Comparison of ENCODE assay signal across 11 cellular contexts in genomic region chr1:161454861-161455707, GRCh38. TPM values are rescaled to one million over a fixed set of nuclear protein-coding genes. Genes with fewer than 3 reads are reported as not detected.
DNase-seq lines count a peak whose midpoint lies in the region; ATAC-seq and TF ChIP-seq lines count a peak whose summit lies in the region.
"Not testable (repeated sequence)": the region's sequence is repeated elsewhere in the genome, so short reads cannot be mapped to it uniquely, and the experiment has no call there.
"Had no signal": no experiment of that assay in that cellular context is flagged by ENCODE, and none has a peak within 500 bp of the region (broad histone marks: within the 10 kb centered on the region; RNA-seq: fewer than 3 reads in every experiment).

No MANE protein-coding gene starts in this region.

- not testable (repeated sequence) for H3K9me3 ChIP-seq in body of pancreas

- not testable (repeated sequence) for H3K4me1 ChIP-seq in body of pancreas

- not testable (repeated sequence) for TF ChIP-seq POLR2A in body of pancreas (IDR thresholded peaks at IDR 0.05)

- ATAC-seq in GM18502 (IDR thresholded peaks at IDR 0.05; ENCODE audit: poor library complexity, unreplicated experiment) (peak; percentile 26), GM19351 (IDR thresholded peaks at IDR 0.05; ENCODE audit: unreplicated experiment) (peak; percentile 24), GM21619 (IDR thresholded peaks at IDR 0.05; ENCODE audit: unreplicated experiment) (peak; percentile 25), HG02852 (IDR thresholded peaks at IDR 0.05; ENCODE audit: unreplicated experiment) (peak; percentile 20), HG03175 (IDR thresholded peaks at IDR 0.05; ENCODE audit: unreplicated experiment) (peak; percentile 26), SK-N-SH treated with all-trans-retinoic acid at 6 μM for 48 hours (peak; percentile 44), body of pancreas (peak; percentile 4), natural killer cell (peak in 2 of 3 donors; percentile 56 to 58)

- H3K36me3 Mint-ChIP-seq in natural killer cell, result not testable (repeated sequence)

- H3K9me3 Mint-ChIP-seq in natural killer cell, result not testable (repeated sequence)

- H3K36me3 ChIP-seq in body of pancreas (replicated peaks in 1 of 2; ENCODE audit: insufficient read depth in 1 of 2, low read depth in 2 of 2), result not testable (repeated sequence)

- H3K27ac ChIP-seq in body of pancreas, result not testable (repeated sequence)

- H3K4me3 Mint-ChIP-seq in natural killer cell, result not testable (repeated sequence)

- not testable (repeated sequence) for H3K27ac Mint-ChIP-seq in natural killer cell

- intact Hi-C loops in body of pancreas (cut with DNase I); natural killer cell (cut with micrococcal nuclease): not testable (repeated sequence)

- not testable (repeated sequence) for H3K4me1 Mint-ChIP-seq in natural killer cell

- H3K27me3 Mint-ChIP-seq in natural killer cell (ENCODE audit: low read depth in 2 of 2), result not testable (repeated sequence)

- not testable (repeated sequence) for H3K4me3 ChIP-seq in body of pancreas

- TF ChIP-seq CTCF in body of pancreas (IDR thresholded peaks at IDR 0.05); natural killer cell (IDR thresholded peaks at IDR 0.05): not testable (repeated sequence)

- not testable (repeated sequence) for H3K27me3 ChIP-seq in body of pancreas

- WGBS in body of pancreas, 2 donors, result no CpG with 5 or more reads among the region's 107 CpGs

- not testable (repeated sequence) for DNase-seq in body of pancreas, natural killer cell

RNA-seq across cellular contexts. Expression of gene FCGR2A, which starts 50.2 kb away (rescaled TPM):
- total RNA-seq in body of pancreas (10 to 100 TPM; 30.0 to 51.6 TPM), natural killer cell (10 to 100 TPM in 2 of 3 donors, 1 to 10 TPM in 1; 7.5 to 34.6 (median 13.9) TPM)
- total RNA-seq: A673, endodermal cell, osteocyte had no signal

Comparison
In these comparisons a context has a peak if more than half of its experiments do, and no peak if none do; other contexts are left out.
1. ATAC-seq: peak in every context shown above with its lines; median percentile 57 in natural killer cell; 44 in SK-N-SH treated with all-trans-retinoic acid at 6 μM for 48 hours; 26 in GM18502; 26 in HG03175; 25 in GM21619; 24 in GM19351; 20 in HG02852; 4 in body of pancreas.